1 cellular context compared by ENCODE assay signal in genomic region chr13:100128838-100129237, GRCh38.
A peak's percentile ranks its signal among the peaks of the same experiment; 100 is the strongest.
TF ChIP-seq lines count a peak whose summit lies in the region.

No MANE protein-coding gene starts in this region.

TF ChIP-seq in liver, 16 proteins besides CTCF, POLR2A, EP300 and RAD21 (continued from another document):
- TF ChIP-seq GABPA (IDR thresholded peaks at IDR 0.05 in 1 of 2, conservative IDR thresholded peaks at IDR 0.05 in 1 of 2), result no peak
- TF ChIP-seq JUND (IDR thresholded peaks at IDR 0.05), result no peak
- TF ChIP-seq YY1 (IDR thresholded peaks at IDR 0.05), result peak; percentile 34
- TF ChIP-seq MAX (IDR thresholded peaks at IDR 0.05), result no peak
- TF ChIP-seq ATF3 (IDR thresholded peaks at IDR 0.05), result no peak
- TF ChIP-seq ZBTB33 (IDR thresholded peaks at IDR 0.05), result peak; percentile 7
- TF ChIP-seq SP1 (IDR thresholded peaks at IDR 0.05), result peak; percentile 36
